ENCODE assay signal across 9 cellular contexts in genomic region chr19:40819479-40820234, GRCh38. TPM values are rescaled to one million over a fixed set of nuclear protein-coding genes. Genes with fewer than 3 reads are reported as not detected.
A peak's percentile ranks its signal among the peaks of the same experiment; 100 is the strongest.
DNase-seq lines count a peak whose midpoint lies in the region; ATAC-seq and TF ChIP-seq lines count a peak whose summit lies in the region.
"Not testable (repeated sequence)": the region's sequence is repeated elsewhere in the genome, so short reads cannot be mapped to it uniquely, and the experiment has no call there.
"Had no signal": no experiment of that assay in that cellular context is flagged by ENCODE, and none has a peak within 500 bp of the region (broad histone marks: within the 10 kb centered on the region; RNA-seq: fewer than 3 reads in every experiment).

No MANE protein-coding gene starts in this region.

- not testable (repeated sequence) for H3K79me2 ChIP-seq in DND-41 (ENCODE audit: insufficient read depth, low read length); MM.1S (ENCODE audit: low read length)

- H3K27me3 ChIP-seq in DND-41 (ENCODE audit: insufficient read depth, low read length, poor library complexity); MM.1S (replicated peaks; ENCODE audit: insufficient read depth, low read length); RWPE2 (ENCODE audit: insufficient read depth, poor library complexity, severe bottlenecking); psoas muscle (ENCODE audit: insufficient read depth in 3 of 3, low read length in 2 of 3): not testable (repeated sequence)

- H4K20me1 ChIP-seq in DND-41 (ENCODE audit: insufficient read depth, low read length); MM.1S (ENCODE audit: insufficient read depth, low read length): not testable (repeated sequence)

- not testable (repeated sequence) for H3K4me2 ChIP-seq in DND-41 (ENCODE audit: insufficient read depth, low read length); MM.1S (ENCODE audit: low read depth, low read length)

- not testable (repeated sequence) for H3K9me3 ChIP-seq in DND-41 (ENCODE audit: insufficient read depth, low read length, severe bottlenecking); MM.1S (replicated peaks; ENCODE audit: insufficient read depth, low read length); RWPE2 (ENCODE audit: severe bottlenecking); psoas muscle

- H3K4me3 ChIP-seq in DND-41 (ENCODE audit: low read depth in 1 of 2, low read length in 2 of 2); MM.1S (ENCODE audit: low read length); RWPE2 (ENCODE audit: severe bottlenecking); choroid plexus epithelial cell (ENCODE audit: low read depth, low read length); psoas muscle: not testable (repeated sequence)

- H3K27ac ChIP-seq in DND-41 (ENCODE audit: low read length), result peak overlapping the region; percentile 53; the same call in 1 of the 2 replicates
- H3K27ac ChIP-seq in MM.1S (ENCODE audit: low read length); RWPE2 (ENCODE audit: poor library complexity, severe bottlenecking): not testable (repeated sequence)
- peak overlapping the region; percentile 21 for H3K27ac ChIP-seq in psoas muscle

- H3K4me1 ChIP-seq in DND-41 (ENCODE audit: insufficient read depth, low read length); MM.1S (ENCODE audit: low read length); RWPE2 (ENCODE audit: insufficient read depth, poor library complexity, severe bottlenecking); psoas muscle: not testable (repeated sequence)

- peak overlapping the region; percentile 19; the same call in 1 of the 2 replicates for H2AFZ ChIP-seq in DND-41 (ENCODE audit: low read depth, low read length)
- H2AFZ ChIP-seq in MM.1S (ENCODE audit: low read length), result not testable (repeated sequence)

- H3F3A ChIP-seq in MM.1S (ENCODE audit: insufficient read depth, low read length), result not testable (repeated sequence)

- not testable (repeated sequence) for H3K9me2 ChIP-seq in MM.1S (replicated peaks; ENCODE audit: insufficient read depth, low read length)

- intact Hi-C loops in psoas muscle (cut with DNase I), result loop anchor here in 1 of 2 donors (2.0 kb wide), 1 partner anchor 157 kb away; no protein-coding TSS in a partner anchor

- ATAC-seq in DND-41 (ENCODE audit: insufficient read depth, low read depth) (peak; percentile 42; the same call in 1 of the 3 replicates), psoas muscle (peak; percentile 42 to 71 (median 65))
- ATAC-seq in RWPE2 (ENCODE audit: low read depth), result not testable (repeated sequence)

- peak; percentile 69 for TF ChIP-seq CTCF in DND-41 (IDR thresholded peaks at IDR 0.05; ENCODE audit: borderline replicate concordance, extremely low read depth, low read length, poor library complexity, severe bottlenecking)
- peak; percentile 40 for TF ChIP-seq CTCF in MM.1S (IDR thresholded peaks at IDR 0.05; ENCODE audit: low read length)
- peak; percentile 79 for TF ChIP-seq CTCF in RWPE2 (IDR thresholded peaks at IDR 0.05; ENCODE audit: poor library complexity, severe bottlenecking)
- peak; percentile 73 for TF ChIP-seq CTCF in choroid plexus epithelial cell (conservative IDR thresholded peaks at IDR 0.05; ENCODE audit: low read depth, low read length)
- peak; percentile 83 for TF ChIP-seq CTCF in psoas muscle (IDR thresholded peaks at IDR 0.05)

- H3K36me3 ChIP-seq in DND-41 (ENCODE audit: insufficient read depth, low read length); MM.1S (replicated peaks; ENCODE audit: insufficient read depth, low read length); RWPE2 (ENCODE audit: low read depth); psoas muscle (ENCODE audit: insufficient read depth in 1 of 2, low read depth in 1 of 2): not testable (repeated sequence)

- H3K9ac ChIP-seq in DND-41 (ENCODE audit: low read depth, low read length), result peak overlapping the region; percentile 8; the same call in 1 of the 2 replicates
- H3K9ac ChIP-seq in MM.1S (ENCODE audit: low read length), result not testable (repeated sequence)

- DNase-seq in DND-41, result peak; percentile 54
- DNase-seq in MM.1S; RWPE2 (ENCODE audit: low spot score): not testable (repeated sequence)
- peak; percentile 67 for DNase-seq in activated CD8-positive, alpha-beta memory T cell treated with anti-CD3 and anti-CD28 coated beads, Interleukin-2, amount 50 U/mL, for 4 hours
- peak; percentile 50 for DNase-seq in choroid plexus epithelial cell (ENCODE audit: low read depth)
- peak; percentile 20 to 46 for DNase-seq in hippocampal formation (lab: John Stamatoyannopoulos, UW)
- peak in 1 of 2 donors; percentile 66 for DNase-seq in psoas muscle
- peak; percentile 65 for DNase-seq in ureter (ENCODE audit: low spot score)

- 40 to 44% (median 44%) methylated on average over 6 of the region's 6 CpGs for WGBS in psoas muscle, 3 donors

RNA-seq across cellular contexts. Expression of gene EGLN2, which starts 20.7 kb away (rescaled TPM):
- total RNA-seq in psoas muscle, result 10 to 100 TPM; 34.9 to 42.9 (median 38.9) TPM
- polyA plus RNA-seq in psoas muscle, result 10 to 100 TPM; 45.8 to 67.6 (median 50.0) TPM
- 79.3 TPM for total RNA-seq in ureter

RNA-seq across cellular contexts. Expression of gene CYP2A6, which starts 30.6 kb away (rescaled TPM):
- total RNA-seq in psoas muscle (under 1 TPM in 1 of 4 donors, not detected in 3; 0.32 TPM), ureter (not detected)
- polyA plus RNA-seq in psoas muscle, result not detected
- total RNA-seq: glomerular endothelial cell had no signal

RNA-seq across cellular contexts. Expression of gene RAB4B, which starts 41.6 kb away (rescaled TPM):
- total RNA-seq in psoas muscle (10 to 100 TPM in 3 of 4 donors, 1 to 10 TPM in 1; 8.2 to 14.5 (median 13.9) TPM), ureter (45.3 TPM)
- polyA plus RNA-seq in psoas muscle, result 10 to 100 TPM; 19.2 to 28.7 (median 23.4) TPM

RNA-seq across cellular contexts. Expression of gene MIA, which starts 44.3 kb away (rescaled TPM):
- total RNA-seq in psoas muscle (1 to 10 TPM in 1 of 4 donors, not detected in 3; 1.3 TPM), ureter (not detected)
- under 1 TPM in 2 of 3 donors, not detected in 1; 0.38 to 0.77 TPM for polyA plus RNA-seq in psoas muscle
- total RNA-seq: glomerular endothelial cell had no signal
